21 cellular contexts compared by ENCODE assay signal in genomic region chr11:3052567-3052966, GRCh38. TPM values are rescaled to one million over a fixed set of nuclear protein-coding genes. Genes with fewer than 3 reads are reported as not detected.
DNase-seq lines count a peak whose midpoint lies in the region; ATAC-seq and TF ChIP-seq lines count a peak whose summit lies in the region.
"Had no signal": no experiment of that assay in that cellular context is flagged by ENCODE, and none has a peak within 500 bp of the region (broad histone marks: within the 10 kb centered on the region; RNA-seq: fewer than 3 reads in every experiment).

No MANE protein-coding gene starts in this region.

- no peaks in the 10 kb centered on the region for H3K9me3 ChIP-seq in A673 (ENCODE audit: low read depth, low read length, poor library complexity, severe bottlenecking)
- no peaks in the 10 kb centered on the region for H3K9me3 ChIP-seq in OCI-LY1 (ENCODE audit: low read length)
- H3K9me3 ChIP-seq: Caco-2, neutrophil, right lobe of liver had no signal

- H3K4me1 Mint-ChIP-seq in nephron: peaks cover 17% of the 10 kb centered on the region

- peak overlapping the region in 1 of 3 experiments; percentile 57 for H3K27ac Mint-ChIP-seq in nephron
- H3K27ac Mint-ChIP-seq: mesothelial cell of epicardium had no signal

- no peaks in the 10 kb centered on the region for H4K20me1 ChIP-seq in OCI-LY1 (ENCODE audit: insufficient read depth, low read length)

- intact Hi-C loops in A673 (cut with micrococcal nuclease; ENCODE audit: unreplicated experiment): no loop called here

- no TSS peak for BruUV-seq in A673 (replicated peaks; lab: Mats Ljungman, UMichigan)

- DNase-seq in A673 (ENCODE audit: low spot score): no peak
- peak; percentile 27 for DNase-seq in DMS79 treated with DMSO at 0.1 percent for 48 hours (lab: John Stamatoyannopoulos, UW)
- no peak for DNase-seq in GM19240 (ENCODE audit: insufficient read length, low spot score)
- no peak for DNase-seq in putamen (ENCODE audit: low spot score)
- no peak for DNase-seq in NCI-H2107 (lab: John Stamatoyannopoulos, UW)
- DNase-seq: activated gamma-delta T cell; Caco-2; cerebellar nuclear complex; effector memory CD8-positive, alpha-beta T cell; kidney glomerular epithelial cell; NK-92 treated with Interleukin-12 subunit alpha and Interleukin-12 subunit beta, amount 100 ng/mL, for 24 hours; right lobe of liver; stimulated activated CD4-positive, alpha-beta T cell treated with anti-CD3 and anti-CD28 coated beads, Interleukin-1b, Interleukin-23, amount 100 ng/mL, for 48 hours had no signal

- H3K9me2 ChIP-seq in OCI-LY1 (ENCODE audit: low read depth, low read length): no peaks in the 10 kb centered on the region

- 0 out of 2 replicates have a peak overlapping the region, but pooled peaks have one; percentile 17 for H3K4me2 ChIP-seq in OCI-LY1 (ENCODE audit: low read length)
- H3K4me2 ChIP-seq: hepatocyte, KMS-11 had no signal

- TF ChIP-seq CTCF in A673 (conservative IDR thresholded peaks at IDR 0.05; ENCODE audit: low read depth, low read length) (no peak), OCI-LY1 (IDR thresholded peaks at IDR 0.05; ENCODE audit: low read length) (no peak), nephron (IDR thresholded peaks at IDR 0.05; ENCODE audit: unreplicated experiment in 3 of 3) (no peak)

- H3F3A ChIP-seq in OCI-LY1 (ENCODE audit: insufficient read depth, low read length): no peaks in the 10 kb centered on the region

- H3K36me3 ChIP-seq in A673 (ENCODE audit: insufficient read depth, low read length, poor library complexity, severe bottlenecking) (peaks cover 9% of the 10 kb centered on the region), OCI-LY1 (ENCODE audit: insufficient read depth, low read length) (peaks cover 20% of the 10 kb centered on the region)
- H3K36me3 ChIP-seq: right lobe of liver had no signal

- peaks cover 3% of the 10 kb centered on the region; the same call in 1 of the 2 replicates for H3K79me2 ChIP-seq in OCI-LY1 (ENCODE audit: insufficient read depth, low read length)

- H3K27me3 Mint-ChIP-seq in nephron (ENCODE audit: low read depth): no peaks in the 10 kb centered on the region
- H3K27me3 Mint-ChIP-seq: effector memory CD8-positive, alpha-beta T cell had no signal

- ATAC-seq in GM18873 (IDR thresholded peaks at IDR 0.05; ENCODE audit: low FRiP score, unreplicated experiment): no peak
- ATAC-seq: effector memory CD8-positive, alpha-beta T cell; right lobe of liver; Right ventricle myocardium inferior had no signal

- POLR2A ChIA-PET in A673 (lab: Charles Lee; ENCODE audit: low non-redundant PET): no interaction called here

- H3K9ac ChIP-seq in OCI-LY1 (ENCODE audit: low read length): no peak overlapping the region
- H3K9ac ChIP-seq: KMS-11 had no signal

- H3K27ac ChIP-seq in A673 (ENCODE audit: low read depth, low read length, poor library complexity, severe bottlenecking) (peak overlapping the region; percentile 16), OCI-LY1 (ENCODE audit: low read depth, low read length, poor library complexity, severe bottlenecking) (no peak overlapping the region)
- H3K27ac ChIP-seq: hepatocyte, neutrophil, right lobe of liver had no signal

- H3K27me3 ChIP-seq in A673 (replicated peaks; ENCODE audit: insufficient read depth, low read depth, low read length, poor library complexity) (no peaks in the 10 kb centered on the region), OCI-LY1 (ENCODE audit: insufficient read depth, low read length) (no peaks in the 10 kb centered on the region)
- H3K27me3 ChIP-seq: hepatocyte, neutrophil, right lobe of liver had no signal

- no peak overlapping the region for H2AFZ ChIP-seq in OCI-LY1 (ENCODE audit: low read length)
- H2AFZ ChIP-seq: hepatocyte had no signal

- H3K4me1 ChIP-seq in A673 (ENCODE audit: insufficient read depth, low read length, poor library complexity, severe bottlenecking) (peaks cover 44% of the 10 kb centered on the region), OCI-LY1 (ENCODE audit: insufficient read depth, low read length, severe bottlenecking) (peaks cover 48% of the 10 kb centered on the region)
- H3K4me1 ChIP-seq: Caco-2 had no signal

- no peaks in the 10 kb centered on the region for H3K9me3 Mint-ChIP-seq in nephron
- H3K9me3 Mint-ChIP-seq: effector memory CD8-positive, alpha-beta T cell; mesothelial cell of epicardium had no signal

- no peaks in the 10 kb centered on the region for H3K36me3 Mint-ChIP-seq in nephron (ENCODE audit: low read depth)
- H3K36me3 Mint-ChIP-seq: mesothelial cell of epicardium had no signal

- H3K4me3 ChIP-seq in A673 (ENCODE audit: low read depth, low read length, poor library complexity, severe bottlenecking): no peak overlapping the region
- H3K4me3 ChIP-seq in OCI-LY1 (ENCODE audit: low read depth, low read length, poor library complexity, severe bottlenecking): no peak overlapping the region
- H3K4me3 ChIP-seq: hepatocyte, right lobe of liver had no signal

- CTCF ChIA-PET in A673 (lab: Charles Lee): interaction anchor here (1.7 kb wide), 1 partner anchor 39 kb away, joined by 8 read pairs; no protein-coding TSS in a partner anchor

- H3K4me3 Mint-ChIP-seq in nephron: peak overlapping the region in 2 of 3 experiments; percentile 12 to 52
- H3K4me3 Mint-ChIP-seq: effector memory CD8-positive, alpha-beta T cell; mesothelial cell of epicardium had no signal

RNA-seq across cellular contexts. Expression of gene CARS1, which starts 4.7 kb away (rescaled TPM):
- total RNA-seq in A673 (2021): 76.4 and 106 TPM in 2 replicates
